ENCODE assay signal across 5 cellular contexts in the genomic region with DNA sequence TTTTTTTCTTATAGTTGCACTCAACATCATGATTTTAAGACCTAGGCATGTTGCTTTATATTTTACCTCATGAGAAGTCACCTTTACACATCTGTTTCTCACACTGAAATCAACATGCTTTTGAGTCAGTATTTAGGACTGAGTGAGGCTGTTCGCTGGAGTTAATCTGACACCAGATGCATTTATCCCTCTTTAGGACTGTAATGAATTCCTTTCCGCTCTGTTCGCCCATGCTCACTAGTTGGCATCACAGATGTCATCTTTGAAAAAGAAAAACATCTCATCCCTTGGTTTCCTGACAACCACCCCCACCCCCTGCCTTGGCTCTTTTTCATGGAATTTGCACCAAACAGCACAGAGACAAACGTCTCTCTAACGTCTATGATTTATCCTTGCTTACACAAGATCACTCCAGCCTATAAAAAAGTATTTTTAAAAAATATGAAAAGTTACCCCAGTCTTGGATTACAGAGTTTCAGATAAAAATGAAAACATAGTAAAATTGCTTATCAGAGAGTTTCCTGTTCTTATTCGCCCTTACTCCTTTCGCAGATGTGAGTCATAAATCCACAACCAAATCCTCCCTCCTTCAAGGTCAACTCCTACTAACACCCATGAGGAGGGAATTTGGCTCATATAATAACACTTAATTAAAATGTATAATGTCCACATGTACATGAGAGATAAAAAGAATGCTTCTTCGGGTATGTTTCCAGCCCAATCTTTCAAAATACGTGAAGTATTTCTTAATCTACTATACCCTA. TPM values are rescaled to one million over a fixed set of nuclear protein-coding genes. Genes with fewer than 3 reads are reported as not detected.
"Had no signal": no experiment of that assay in that cellular context is flagged by ENCODE, and none has a peak within 500 bp of the region (broad histone marks: within the 10 kb centered on the region; RNA-seq: fewer than 3 reads in every experiment).

No MANE protein-coding gene starts in this region.

RNA-seq across cellular contexts. Expression of gene FOXD4L6, which starts 34.3 kb away (rescaled TPM):
- total RNA-seq: PC-9, Peyer's patch, Right ventricle myocardium superior, SK-MEL-5 had no signal
- polyA plus RNA-seq: SK-N-SH had no signal
